Comparison of ENCODE assay signal across 1 cellular context in the genomic region with DNA sequence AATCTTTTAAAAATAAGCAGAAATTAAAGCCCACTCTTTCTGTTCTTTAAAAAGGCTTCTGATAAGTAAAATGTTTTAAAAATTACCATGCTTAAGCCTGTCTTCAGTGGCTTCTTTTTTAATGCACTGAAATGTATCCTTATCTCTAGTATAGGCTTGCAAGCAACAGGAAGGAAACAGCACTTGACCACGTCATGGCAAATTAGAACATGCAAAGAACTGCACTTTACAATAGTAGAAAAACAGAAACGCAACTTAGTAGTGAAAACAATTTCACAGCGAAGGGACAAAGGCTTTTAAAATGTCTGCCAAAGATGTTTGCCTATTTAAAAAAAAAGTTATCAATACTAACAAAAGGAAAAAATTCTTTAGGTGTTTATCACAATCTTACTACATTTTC.
TF ChIP-seq lines count a peak whose summit lies in the region.

No MANE protein-coding gene starts in this region.

TF ChIP-seq in HEK293, 187 proteins besides CTCF, POLR2A, EP300 and RAD21 (continued from another document and continues in another):
- TF ChIP-seq REPIN1 (tag by site-specific recombination; IDR thresholded peaks at IDR 0.05; ENCODE audit: low read depth) (no peak), ZNF138 (tag by site-specific recombination; IDR thresholded peaks at IDR 0.05; ENCODE audit: borderline replicate concordance) (no peak), IKZF3 (tag by site-specific recombination; IDR thresholded peaks at IDR 0.05) (no peak), GLI2 (tag by site-specific recombination; IDR thresholded peaks at IDR 0.05; ENCODE audit: borderline replicate concordance, low read depth) (no peak), ZNF624 (tag by site-specific recombination; IDR thresholded peaks at IDR 0.05) (no peak), ZFP3 (tag by site-specific recombination; IDR thresholded peaks at IDR 0.05; ENCODE audit: low read depth) (no peak), SCRT1 (tag by site-specific recombination; IDR thresholded peaks at IDR 0.05; ENCODE audit: borderline replicate concordance) (peak; percentile 83), ZNF654 (tag by site-specific recombination; IDR thresholded peaks at IDR 0.05; ENCODE audit: low read depth) (no peak), ZNF391 (tag by site-specific recombination; IDR thresholded peaks at IDR 0.05; ENCODE audit: borderline replicate concordance, low read depth) (no peak), ZNF37A (tag by site-specific recombination; IDR thresholded peaks at IDR 0.05) (no peak), ZIC2 (tag by site-specific recombination; IDR thresholded peaks at IDR 0.05) (no peak), ZNF221 (tag by site-specific recombination; IDR thresholded peaks at IDR 0.05; ENCODE audit: borderline replicate concordance) (no peak), ZNF560 (tag by site-specific recombination; IDR thresholded peaks at IDR 0.05; ENCODE audit: borderline replicate concordance) (no peak), ZNF544 (tag by site-specific recombination; IDR thresholded peaks at IDR 0.05) (no peak), MYNN (tag by site-specific recombination; IDR thresholded peaks at IDR 0.05; ENCODE audit: borderline replicate concordance) (no peak), ZNF354C (tag by site-specific recombination; IDR thresholded peaks at IDR 0.05; ENCODE audit: borderline replicate concordance, low read depth) (no peak), ZNF114 (tag by site-specific recombination; IDR thresholded peaks at IDR 0.05) (no peak), KLF10 (tag by site-specific recombination; IDR thresholded peaks at IDR 0.05) (no peak)
- TF ChIP-seq, protein P1, sequence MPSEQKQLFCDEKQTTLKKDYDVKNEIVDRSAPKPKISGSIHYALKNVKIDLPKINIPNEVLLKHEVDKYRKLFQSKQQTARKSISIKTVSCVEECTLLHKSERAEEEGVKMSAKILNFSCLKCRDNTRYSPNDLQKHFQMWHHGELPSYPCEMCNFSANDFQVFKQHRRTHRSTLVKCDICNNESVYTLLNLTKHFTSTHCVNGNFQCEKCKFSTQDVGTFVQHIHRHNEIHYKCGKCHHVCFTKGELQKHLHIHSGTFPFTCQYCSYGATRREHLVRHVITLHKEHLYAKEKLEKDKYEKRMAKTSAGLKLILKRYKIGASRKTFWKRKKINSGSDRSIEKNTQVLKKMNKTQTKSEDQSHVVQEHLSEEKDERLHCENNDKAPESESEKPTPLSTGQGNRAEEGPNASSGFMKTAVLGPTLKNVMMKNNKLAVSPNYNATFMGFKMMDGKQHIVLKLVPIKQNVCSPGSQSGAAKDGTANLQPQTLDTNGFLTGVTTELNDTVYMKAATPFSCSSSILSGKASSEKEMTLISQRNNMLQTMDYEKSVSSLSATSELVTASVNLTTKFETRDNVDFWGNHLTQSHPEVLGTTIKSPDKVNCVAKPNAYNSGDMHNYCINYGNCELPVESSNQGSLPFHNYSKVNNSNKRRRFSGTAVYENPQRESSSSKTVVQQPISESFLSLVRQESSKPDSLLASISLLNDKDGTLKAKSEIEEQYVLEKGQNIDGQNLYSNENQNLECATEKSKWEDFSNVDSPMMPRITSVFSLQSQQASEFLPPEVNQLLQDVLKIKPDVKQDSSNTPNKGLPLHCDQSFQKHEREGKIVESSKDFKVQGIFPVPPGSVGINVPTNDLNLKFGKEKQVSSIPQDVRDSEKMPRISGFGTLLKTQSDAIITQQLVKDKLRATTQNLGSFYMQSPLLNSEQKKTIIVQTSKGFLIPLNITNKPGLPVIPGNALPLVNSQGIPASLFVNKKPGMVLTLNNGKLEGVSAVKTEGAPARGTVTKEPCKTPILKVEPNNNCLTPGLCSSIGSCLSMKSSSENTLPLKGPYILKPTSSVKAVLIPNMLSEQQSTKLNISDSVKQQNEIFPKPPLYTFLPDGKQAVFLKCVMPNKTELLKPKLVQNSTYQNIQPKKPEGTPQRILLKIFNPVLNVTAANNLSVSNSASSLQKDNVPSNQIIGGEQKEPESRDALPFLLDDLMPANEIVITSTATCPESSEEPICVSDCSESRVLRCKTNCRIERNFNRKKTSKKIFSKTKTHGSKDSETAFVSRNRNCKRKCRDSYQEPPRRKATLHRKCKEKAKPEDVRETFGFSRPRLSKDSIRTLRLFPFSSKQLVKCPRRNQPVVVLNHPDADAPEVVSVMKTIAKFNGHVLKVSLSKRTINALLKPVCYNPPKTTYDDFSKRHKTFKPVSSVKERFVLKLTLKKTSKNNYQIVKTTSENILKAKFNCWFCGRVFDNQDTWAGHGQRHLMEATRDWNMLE (tag by site-specific recombination; conservative IDR thresholded peaks at IDR 0.05; ENCODE audit: low read depth): no peak
- TF ChIP-seq, protein P2, sequence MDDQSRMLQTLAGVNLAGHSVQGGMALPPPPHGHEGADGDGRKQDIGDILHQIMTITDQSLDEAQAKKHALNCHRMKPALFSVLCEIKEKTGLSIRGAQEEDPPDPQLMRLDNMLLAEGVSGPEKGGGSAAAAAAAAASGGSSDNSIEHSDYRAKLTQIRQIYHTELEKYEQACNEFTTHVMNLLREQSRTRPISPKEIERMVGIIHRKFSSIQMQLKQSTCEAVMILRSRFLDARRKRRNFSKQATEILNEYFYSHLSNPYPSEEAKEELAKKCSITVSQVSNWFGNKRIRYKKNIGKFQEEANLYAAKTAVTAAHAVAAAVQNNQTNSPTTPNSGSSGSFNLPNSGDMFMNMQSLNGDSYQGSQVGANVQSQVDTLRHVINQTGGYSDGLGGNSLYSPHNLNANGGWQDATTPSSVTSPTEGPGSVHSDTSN (CRISPR knock-in tag; IDR thresholded peaks at IDR 0.05): no peak
- TF ChIP-seq, protein P3, sequence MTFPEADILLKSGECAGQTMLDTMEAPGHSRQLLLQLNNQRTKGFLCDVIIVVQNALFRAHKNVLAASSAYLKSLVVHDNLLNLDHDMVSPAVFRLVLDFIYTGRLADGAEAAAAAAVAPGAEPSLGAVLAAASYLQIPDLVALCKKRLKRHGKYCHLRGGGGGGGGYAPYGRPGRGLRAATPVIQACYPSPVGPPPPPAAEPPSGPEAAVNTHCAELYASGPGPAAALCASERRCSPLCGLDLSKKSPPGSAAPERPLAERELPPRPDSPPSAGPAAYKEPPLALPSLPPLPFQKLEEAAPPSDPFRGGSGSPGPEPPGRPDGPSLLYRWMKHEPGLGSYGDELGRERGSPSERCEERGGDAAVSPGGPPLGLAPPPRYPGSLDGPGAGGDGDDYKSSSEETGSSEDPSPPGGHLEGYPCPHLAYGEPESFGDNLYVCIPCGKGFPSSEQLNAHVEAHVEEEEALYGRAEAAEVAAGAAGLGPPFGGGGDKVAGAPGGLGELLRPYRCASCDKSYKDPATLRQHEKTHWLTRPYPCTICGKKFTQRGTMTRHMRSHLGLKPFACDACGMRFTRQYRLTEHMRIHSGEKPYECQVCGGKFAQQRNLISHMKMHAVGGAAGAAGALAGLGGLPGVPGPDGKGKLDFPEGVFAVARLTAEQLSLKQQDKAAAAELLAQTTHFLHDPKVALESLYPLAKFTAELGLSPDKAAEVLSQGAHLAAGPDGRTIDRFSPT (tag by site-specific recombination; IDR thresholded peaks at IDR 0.05): no peak
- TF ChIP-seq, protein P4, sequence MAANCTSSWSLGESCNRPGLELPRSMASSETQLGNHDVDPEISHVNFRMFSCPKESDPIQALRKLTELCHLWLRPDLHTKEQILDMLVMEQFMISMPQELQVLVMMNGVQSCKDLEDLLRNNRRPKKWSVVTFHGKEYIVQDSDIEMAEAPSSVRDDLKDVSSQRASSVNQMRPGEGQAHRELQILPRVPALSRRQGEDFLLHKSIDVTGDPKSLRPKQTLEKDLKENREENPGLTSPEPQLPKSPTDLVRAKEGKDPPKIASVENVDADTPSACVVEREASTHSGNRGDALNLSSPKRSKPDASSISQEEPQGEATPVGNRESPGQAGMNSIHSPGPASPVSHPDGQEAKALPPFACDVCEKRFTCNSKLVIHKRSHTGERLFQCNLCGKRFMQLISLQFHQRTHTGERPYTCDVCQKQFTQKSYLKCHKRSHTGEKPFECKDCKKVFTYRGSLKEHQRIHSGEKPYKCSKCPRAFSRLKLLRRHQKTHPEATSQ (tag by site-specific recombination; IDR thresholded peaks at IDR 0.05): no peak
- TF ChIP-seq, protein P5, sequence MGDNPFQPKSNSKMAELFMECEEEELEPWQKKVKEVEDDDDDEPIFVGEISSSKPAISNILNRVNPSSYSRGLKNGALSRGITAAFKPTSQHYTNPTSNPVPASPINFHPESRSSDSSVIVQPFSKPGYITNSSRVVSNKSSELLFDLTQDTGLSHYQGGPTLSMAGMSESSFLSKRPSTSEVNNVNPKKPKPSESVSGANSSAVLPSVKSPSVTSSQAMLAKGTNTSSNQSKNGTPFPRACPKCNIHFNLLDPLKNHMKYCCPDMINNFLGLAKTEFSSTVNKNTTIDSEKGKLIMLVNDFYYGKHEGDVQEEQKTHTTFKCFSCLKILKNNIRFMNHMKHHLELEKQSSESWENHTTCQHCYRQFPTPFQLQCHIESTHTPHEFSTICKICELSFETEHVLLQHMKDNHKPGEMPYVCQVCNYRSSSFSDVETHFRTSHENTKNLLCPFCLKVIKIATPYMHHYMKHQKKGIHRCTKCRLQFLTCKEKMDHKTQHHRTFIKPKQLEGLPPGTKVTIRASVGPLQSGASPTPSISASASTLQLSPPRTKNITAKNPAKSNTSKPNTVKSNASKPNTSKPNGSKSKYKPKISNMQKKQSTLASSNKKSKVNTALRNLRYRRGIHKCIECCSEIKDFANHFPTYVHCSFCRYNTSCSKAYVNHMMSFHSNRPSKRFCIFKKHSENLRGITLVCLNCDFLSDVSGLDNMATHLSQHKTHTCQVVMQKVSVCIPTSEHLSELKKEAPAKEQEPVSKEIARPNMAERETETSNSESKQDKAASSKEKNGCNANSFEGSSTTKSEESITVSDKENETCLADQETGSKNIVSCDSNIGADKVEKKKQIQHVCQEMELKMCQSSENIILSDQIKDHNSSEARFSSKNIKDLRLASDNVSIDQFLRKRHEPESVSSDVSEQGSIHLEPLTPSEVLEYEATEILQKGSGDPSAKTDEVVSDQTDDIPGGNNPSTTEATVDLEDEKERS (tag by site-specific recombination; IDR thresholded peaks at IDR 0.05): no peak
- TF ChIP-seq, protein P6, sequence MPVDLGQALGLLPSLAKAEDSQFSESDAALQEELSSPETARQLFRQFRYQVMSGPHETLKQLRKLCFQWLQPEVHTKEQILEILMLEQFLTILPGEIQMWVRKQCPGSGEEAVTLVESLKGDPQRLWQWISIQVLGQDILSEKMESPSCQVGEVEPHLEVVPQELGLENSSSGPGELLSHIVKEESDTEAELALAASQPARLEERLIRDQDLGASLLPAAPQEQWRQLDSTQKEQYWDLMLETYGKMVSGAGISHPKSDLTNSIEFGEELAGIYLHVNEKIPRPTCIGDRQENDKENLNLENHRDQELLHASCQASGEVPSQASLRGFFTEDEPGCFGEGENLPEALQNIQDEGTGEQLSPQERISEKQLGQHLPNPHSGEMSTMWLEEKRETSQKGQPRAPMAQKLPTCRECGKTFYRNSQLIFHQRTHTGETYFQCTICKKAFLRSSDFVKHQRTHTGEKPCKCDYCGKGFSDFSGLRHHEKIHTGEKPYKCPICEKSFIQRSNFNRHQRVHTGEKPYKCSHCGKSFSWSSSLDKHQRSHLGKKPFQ (tag by site-specific recombination; IDR thresholded peaks at IDR 0.05): no peak
- TF ChIP-seq, protein P7, sequence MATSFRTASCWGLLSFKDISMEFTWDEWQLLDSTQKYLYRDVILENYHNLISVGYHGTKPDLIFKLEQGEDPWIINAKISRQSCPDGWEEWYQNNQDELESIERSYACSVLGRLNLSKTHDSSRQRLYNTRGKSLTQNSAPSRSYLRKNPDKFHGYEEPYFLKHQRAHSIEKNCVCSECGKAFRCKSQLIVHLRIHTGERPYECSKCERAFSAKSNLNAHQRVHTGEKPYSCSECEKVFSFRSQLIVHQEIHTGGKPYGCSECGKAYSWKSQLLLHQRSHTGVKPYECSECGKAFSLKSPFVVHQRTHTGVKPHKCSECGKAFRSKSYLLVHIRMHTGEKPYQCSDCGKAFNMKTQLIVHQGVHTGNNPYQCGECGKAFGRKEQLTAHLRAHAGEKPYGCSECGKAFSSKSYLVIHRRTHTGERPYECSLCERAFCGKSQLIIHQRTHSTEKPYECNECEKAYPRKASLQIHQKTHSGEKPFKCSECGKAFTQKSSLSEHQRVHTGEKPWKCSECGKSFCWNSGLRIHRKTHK (tag by site-specific recombination; IDR thresholded peaks at IDR 0.05): no peak
- TF ChIP-seq, protein P8, sequence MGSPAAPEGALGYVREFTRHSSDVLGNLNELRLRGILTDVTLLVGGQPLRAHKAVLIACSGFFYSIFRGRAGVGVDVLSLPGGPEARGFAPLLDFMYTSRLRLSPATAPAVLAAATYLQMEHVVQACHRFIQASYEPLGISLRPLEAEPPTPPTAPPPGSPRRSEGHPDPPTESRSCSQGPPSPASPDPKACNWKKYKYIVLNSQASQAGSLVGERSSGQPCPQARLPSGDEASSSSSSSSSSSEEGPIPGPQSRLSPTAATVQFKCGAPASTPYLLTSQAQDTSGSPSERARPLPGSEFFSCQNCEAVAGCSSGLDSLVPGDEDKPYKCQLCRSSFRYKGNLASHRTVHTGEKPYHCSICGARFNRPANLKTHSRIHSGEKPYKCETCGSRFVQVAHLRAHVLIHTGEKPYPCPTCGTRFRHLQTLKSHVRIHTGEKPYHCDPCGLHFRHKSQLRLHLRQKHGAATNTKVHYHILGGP (tag by site-specific recombination; IDR thresholded peaks at IDR 0.05): no peak
- TF ChIP-seq, protein P9, sequence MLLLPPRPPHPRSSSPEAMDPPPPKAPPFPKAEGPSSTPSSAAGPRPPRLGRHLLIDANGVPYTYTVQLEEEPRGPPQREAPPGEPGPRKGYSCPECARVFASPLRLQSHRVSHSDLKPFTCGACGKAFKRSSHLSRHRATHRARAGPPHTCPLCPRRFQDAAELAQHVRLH (tag by site-specific recombination; IDR thresholded peaks at IDR 0.05): no peak
- TF ChIP-seq, protein P10, sequence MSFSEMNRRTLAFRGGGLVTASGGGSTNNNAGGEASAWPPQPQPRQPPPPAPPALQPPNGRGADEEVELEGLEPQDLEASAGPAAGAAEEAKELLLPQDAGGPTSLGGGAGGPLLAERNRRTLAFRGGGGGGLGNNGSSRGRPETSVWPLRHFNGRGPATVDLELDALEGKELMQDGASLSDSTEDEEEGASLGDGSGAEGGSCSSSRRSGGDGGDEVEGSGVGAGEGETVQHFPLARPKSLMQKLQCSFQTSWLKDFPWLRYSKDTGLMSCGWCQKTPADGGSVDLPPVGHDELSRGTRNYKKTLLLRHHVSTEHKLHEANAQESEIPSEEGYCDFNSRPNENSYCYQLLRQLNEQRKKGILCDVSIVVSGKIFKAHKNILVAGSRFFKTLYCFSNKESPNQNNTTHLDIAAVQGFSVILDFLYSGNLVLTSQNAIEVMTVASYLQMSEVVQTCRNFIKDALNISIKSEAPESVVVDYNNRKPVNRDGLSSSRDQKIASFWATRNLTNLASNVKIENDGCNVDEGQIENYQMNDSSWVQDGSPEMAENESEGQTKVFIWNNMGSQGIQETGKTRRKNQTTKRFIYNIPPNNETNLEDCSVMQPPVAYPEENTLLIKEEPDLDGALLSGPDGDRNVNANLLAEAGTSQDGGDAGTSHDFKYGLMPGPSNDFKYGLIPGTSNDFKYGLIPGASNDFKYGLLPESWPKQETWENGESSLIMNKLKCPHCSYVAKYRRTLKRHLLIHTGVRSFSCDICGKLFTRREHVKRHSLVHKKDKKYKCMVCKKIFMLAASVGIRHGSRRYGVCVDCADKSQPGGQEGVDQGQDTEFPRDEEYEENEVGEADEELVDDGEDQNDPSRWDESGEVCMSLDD (tag by site-specific recombination; IDR thresholded peaks at IDR 0.05): no peak
